ENCODE assay signal across 14 cellular contexts in genomic region chr17:78170692-78171590, GRCh38. TPM values are rescaled to one million over a fixed set of nuclear protein-coding genes. Genes with fewer than 3 reads are reported as not detected.
DNase-seq lines count a peak whose midpoint lies in the region; ATAC-seq and TF ChIP-seq lines count a peak whose summit lies in the region.
"Had no signal": no experiment of that assay in that cellular context is flagged by ENCODE, and none has a peak within 500 bp of the region (broad histone marks: within the 10 kb centered on the region; RNA-seq: fewer than 3 reads in every experiment).

No MANE protein-coding gene starts in this region.

- peak overlapping the region; percentile 64 for H3K27ac Mint-ChIP-seq in central memory CD8-positive, alpha-beta T cell (ENCODE audit: low read depth)

- no TSS peak for BruUV-seq in OCI-LY7 (replicated peaks; lab: Mats Ljungman, UMichigan)

- no peak for TF ChIP-seq CTCF in OCI-LY7 (conservative IDR thresholded peaks at IDR 0.05; ENCODE audit: low read length)

- H3K36me3 ChIP-seq in NT2/D1 (ENCODE audit: insufficient read depth, insufficient read length, low read length), result peaks cover 48% of the 10 kb centered on the region
- peaks cover 29% of the 10 kb centered on the region for H3K36me3 ChIP-seq in OCI-LY7 (ENCODE audit: insufficient read depth, low read length)

- H3K4me2 ChIP-seq in OCI-LY7 (ENCODE audit: low read length), result no peak overlapping the region

- no peak for ATAC-seq in central memory CD8-positive, alpha-beta T cell (replicated peaks; ENCODE audit: extremely low read depth, poor library complexity, severe bottlenecking)

- peak overlapping the region; percentile 71 for H3K4me3 Mint-ChIP-seq in central memory CD8-positive, alpha-beta T cell

- peaks cover 47% of the 10 kb centered on the region for H3K4me1 Mint-ChIP-seq in central memory CD8-positive, alpha-beta T cell

- CTCF ChIA-PET in OCI-LY7 (lab: Charles Lee; ENCODE audit: unreplicated experiment), result no interaction called here

- H3K9me3 Mint-ChIP-seq in central memory CD8-positive, alpha-beta T cell, result no peaks in the 10 kb centered on the region

- H3K27ac ChIP-seq in skin epidermis, result peak overlapping the region in 11 of 21 experiments; percentile 12 to 84 (median 47)
- H3K27ac ChIP-seq in OCI-LY7 (ENCODE audit: low read depth, low read length, poor library complexity, severe bottlenecking), result no peak overlapping the region

- H3K9ac ChIP-seq in NT2/D1 (ENCODE audit: insufficient read length, low read depth), result peak overlapping the region; percentile 17

- H2AFZ ChIP-seq in OCI-LY7 (ENCODE audit: low read length), result no peak overlapping the region

- POLR2A ChIA-PET in OCI-LY7 (lab: Charles Lee), result no interaction called here

- H3K4me1 ChIP-seq in NT2/D1 (ENCODE audit: insufficient read depth, insufficient read length), result peaks cover 43% of the 10 kb centered on the region
- H3K4me1 ChIP-seq in OCI-LY7 (ENCODE audit: insufficient read depth, low read length, poor library complexity, severe bottlenecking), result peaks cover 69% of the 10 kb centered on the region

- H3K9me3 ChIP-seq in NT2/D1 (ENCODE audit: insufficient read depth, low read length) (no peaks in the 10 kb centered on the region), OCI-LY7 (ENCODE audit: low read length) (no peaks in the 10 kb centered on the region)
- H3K9me3 ChIP-seq: ascending aorta had no signal

- peaks cover 20% of the 10 kb centered on the region for H3K36me3 Mint-ChIP-seq in central memory CD8-positive, alpha-beta T cell (ENCODE audit: insufficient read depth)

- H3K27me3 ChIP-seq in NT2/D1 (ENCODE audit: insufficient read depth, insufficient read length), result no peaks in the 10 kb centered on the region
- H3K27me3 ChIP-seq: ascending aorta had no signal

- no peaks in the 10 kb centered on the region for H4K20me1 ChIP-seq in OCI-LY7 (ENCODE audit: insufficient read depth, low read length)

- H3K79me2 ChIP-seq in OCI-LY7 (ENCODE audit: insufficient read depth, low read depth, low read length), result no peaks in the 10 kb centered on the region

- no peaks in the 10 kb centered on the region for H3K9me2 ChIP-seq in OCI-LY7 (ENCODE audit: insufficient read depth, low read length)

- no peaks in the 10 kb centered on the region for H3K27me3 Mint-ChIP-seq in central memory CD8-positive, alpha-beta T cell

- H3K4me3 ChIP-seq in NT2/D1 (ENCODE audit: insufficient read length, low read depth) (no peak overlapping the region), skin epidermis (no peak overlapping the region), OCI-LY7 (ENCODE audit: low read depth, low read length, poor library complexity, severe bottlenecking) (no peak overlapping the region)

- peak; percentile 21 for DNase-seq in activated CD4-positive, alpha-beta T cell treated with anti-CD3 and anti-CD28 coated beads for 48 hours
- no peak for DNase-seq in activated CD4-positive, alpha-beta T cell treated with anti-CD3 and anti-CD28 coated beads, Interleukin-2, amount 50 U/mL, for 4 hours
- DNase-seq in NT2/D1 (ENCODE audit: low read depth, low spot score), result no peak
- DNase-seq in central memory CD8-positive, alpha-beta T cell (ENCODE audit: low spot score in 2 of 2), result no peak
- DNase-seq in dedifferentiated amniotic fluid mesenchymal stem cell (ENCODE audit: extremely low spot score), result no peak
- DNase-seq in OCI-LY7 (ENCODE audit: low spot score), result no peak
- no peak for DNase-seq in T1000 (lab: John Stamatoyannopoulos, UW)
- DNase-seq: GF-D8, NCI-H1105, NCI-H748 treated with DMSO at 0.1 percent for 48 hours, T-helper 9 cell had no signal

- intact Hi-C loops in OCI-LY7 (cut with micrococcal nuclease; ENCODE audit: unreplicated experiment), result no loop called here

RNA-seq across cellular contexts. Expression of gene SYNGR2, which starts 2.6 kb away (rescaled TPM):
- total RNA-seq in OCI-LY7 (2014; rRNA removed; shearing (Covaris generic)), result 21.3 and 35.4 TPM in 2 replicates
- total RNA-seq in OCI-LY7 (2022), result 44.9 and 45.5 TPM in 2 replicates

RNA-seq across cellular contexts. Expression of gene TK1, which starts 15.9 kb away (rescaled TPM):
- total RNA-seq in OCI-LY7 (2014; rRNA removed; shearing (Covaris generic)), result 108 and 118 TPM in 2 replicates
- 149 TPM in 2 replicates for total RNA-seq in OCI-LY7 (2022)
- total RNA-seq: ascending aorta had no signal

RNA-seq across cellular contexts. Expression of gene AFMID, which starts 16.2 kb away (rescaled TPM):
- total RNA-seq in OCI-LY7 (2014; rRNA removed; shearing (Covaris generic)), result 87.8 and 89.1 TPM in 2 replicates
- total RNA-seq in OCI-LY7 (2022), result 90.2 and 101 TPM in 2 replicates

RNA-seq across cellular contexts. Expression of gene C17orf99, which starts 24.8 kb away (rescaled TPM):
- not detected in 2 replicates for total RNA-seq in OCI-LY7 (2014; rRNA removed; shearing (Covaris generic))
- total RNA-seq in OCI-LY7 (2022), result 1.1 TPM in 2 replicates
- total RNA-seq: ascending aorta, kidney epithelial cell had no signal

RNA-seq across cellular contexts. Expression of gene TMC8, which starts 40.4 kb away (rescaled TPM):
- total RNA-seq in OCI-LY7 (2014; rRNA removed; shearing (Covaris generic)), result 54.6 and 83.8 TPM in 2 replicates
- total RNA-seq in OCI-LY7 (2022), result 219 and 236 TPM in 2 replicates
